ENCODE assay signal across 8 cellular contexts in genomic region chr22:37519268-37520195, GRCh38. TPM values are rescaled to one million over a fixed set of nuclear protein-coding genes. Genes with fewer than 3 reads are reported as not detected.
A peak's percentile ranks its signal among the peaks of the same experiment; 100 is the strongest.
DNase-seq lines count a peak whose midpoint lies in the region; ATAC-seq, FAIRE-seq and TF ChIP-seq lines count a peak whose summit lies in the region.

CARD10 (minus strand) TSS chr22:37519415; CDS start chr22:37519200, 215 bp downstream.

- peaks cover 0 to 1% of the 10 kb centered on the region in 2 experiments for H4K20me1 ChIP-seq in H1 (replicated peaks in 1 of 2; ENCODE audit: control insufficient read depth in 1 of 2, insufficient read depth in 2 of 2, low read length in 2 of 2)

- peak within 1 kb of the TSS; percentile 66 to 99 for H3K4me2 ChIP-seq in H1 (ENCODE audit: insufficient read depth in 1 of 2, low read depth in 2 of 2, low read length in 2 of 2)

- H3K4me3 ChIP-seq in H1 (ENCODE audit: extremely low read depth in 1 of 4, insufficient read depth in 2 of 4, low read depth in 3 of 4, low read length in 4 of 4) (peak within 1 kb of the TSS; percentile 51 to 68 (median 54)), mucosa of stomach (ENCODE audit: low read length) (peak within 1 kb of the TSS; percentile 46)

- H2BK20ac ChIP-seq in H1 (ENCODE audit: low read length): 0 out of 2 replicates have a peak within 1 kb of the TSS, but pooled peaks have one; percentile 90

- H2AK5ac ChIP-seq in H1 (ENCODE audit: low read depth, low read length): no peak within 1 kb of the TSS

- 10% methylated on average over 43 of the region's 99 CpGs; no CpG with 5 or more reads in 1 of the 2 experiments for WGBS in H1 (ENCODE audit: extremely low coverage in 1 of 2, insufficient coverage in 1 of 2, insufficient read length in 1 of 2, insufficient replicate concordance in 2 of 2, low coverage in 1 of 2, low lambda C conversion rate in 2 of 2, missing lambda C conversion rate in 1 of 2), 2 experiments

- no peak within 1 kb of the TSS for H3K14ac ChIP-seq in H1 (ENCODE audit: insufficient read length)

- CTCF ChIA-PET in RWPE1 (lab: Yijun Ruan, JAX) (interaction anchor here (1.0 kb wide), 1 partner anchor 19 kb away, joined by 3 read pairs; no protein-coding TSS in a partner anchor), H1 (lab: Charles Lee; ENCODE audit: partially characterized antibody) (interaction anchor here (0.9 to 2.4 kb wide), 10 partner anchors 11 to 100 kb away, joined by 3 to 8 read pairs (median 6); no protein-coding TSS in a partner anchor)

- peak within 1 kb of the TSS; percentile 78; the same call in 1 of the 2 replicates for H3K18ac ChIP-seq in H1 (ENCODE audit: extremely low read depth, low read length)

- peak within 1 kb of the TSS; percentile 81; the same call in 1 of the 2 replicates for H2BK15ac ChIP-seq in H1 (ENCODE audit: low read length)

- no peaks in the 10 kb centered on the region for H3K79me2 ChIP-seq in H1 (ENCODE audit: control insufficient read depth in 1 of 2, insufficient read depth in 2 of 2, low read length in 2 of 2)

- H3K4me1 ChIP-seq in H1 (replicated peaks in 1 of 4; ENCODE audit: control insufficient read depth in 3 of 4, insufficient read depth in 4 of 4, low read length in 3 of 4) (peaks cover 0 to 7% (median 4%) of the 10 kb centered on the region in 4 experiments; a peak in 3 of 7 replicates), mucosa of stomach (ENCODE audit: control insufficient read depth, insufficient read depth, low read length) (peaks cover 21% of the 10 kb centered on the region)

- FAIRE-seq in H1 (lab: Jason Lieb, UNC): no peak

- H3K9me3 ChIP-seq in H1 (ENCODE audit: insufficient read depth in 2 of 2, low read depth in 1 of 2, low read length in 1 of 2) (no peaks in the 10 kb centered on the region), mucosa of stomach (ENCODE audit: control insufficient read depth, low read length) (no peaks in the 10 kb centered on the region)

- TF ChIP-seq EP300 in H1 (IDR thresholded peaks at IDR 0.05; ENCODE audit: borderline replicate concordance in 1 of 2, low read depth in 2 of 2, low read length in 2 of 2): no peak

- TF ChIP-seq CTCF in RWPE1 (conservative IDR thresholded peaks at IDR 0.05; ENCODE audit: low read depth) (no peak), H1 (IDR thresholded peaks at IDR 0.05; ENCODE audit: control extremely low read depth in 1 of 3, insufficient read depth in 1 of 3, low read depth in 1 of 3, low read length in 3 of 3) (no peak)

- H3K23ac ChIP-seq in H1 (ENCODE audit: insufficient read length): no peak within 1 kb of the TSS

- H2BK120ac ChIP-seq in H1 (replicated peaks; ENCODE audit: low read depth, low read length): peak within 1 kb of the TSS; percentile 26

- peak within 1 kb of the TSS; percentile 92 for H3K27ac ChIP-seq in RWPE1
- no peak within 1 kb of the TSS for H3K27ac ChIP-seq in H1 (ENCODE audit: low read depth, low read length)

- POLR2A ChIA-PET in RWPE1 (lab: Yijun Ruan, JAX; ENCODE audit: low non-redundant PET) (interaction anchor here (0.6 kb wide), 1 partner anchor 17 kb away, joined by 3 read pairs; no protein-coding TSS in a partner anchor), H1 (lab: Charles Lee; ENCODE audit: partially characterized antibody) (interaction anchor here (0.9 to 1.5 kb wide), 3 partner anchors 9 to 42 kb away, joined by 3 to 5 read pairs (median 4); no protein-coding TSS in a partner anchor)

- peaks cover 7 to 25% (median 16%) of the 10 kb centered on the region in 4 experiments; a peak in 6 of 7 replicates for H3K27me3 ChIP-seq in H1 (replicated peaks in 1 of 4; ENCODE audit: control insufficient read depth in 3 of 4, extremely low read depth in 1 of 4, insufficient read depth in 3 of 4, low read length in 3 of 4)
- H3K27me3 ChIP-seq in mucosa of stomach (ENCODE audit: control insufficient read depth, insufficient read depth, low read length): no peaks in the 10 kb centered on the region

- no peaks in the 10 kb centered on the region for H3K79me1 ChIP-seq in H1 (ENCODE audit: low read depth, low read length)

- H3K36me3 ChIP-seq in H1 (ENCODE audit: control insufficient read depth in 2 of 4, insufficient read depth in 4 of 4, low read length in 3 of 4): no peaks in the 10 kb centered on the region
- no peaks in the 10 kb centered on the region for H3K36me3 ChIP-seq in mucosa of stomach (ENCODE audit: control insufficient read depth, insufficient read depth, low read length)

- H4K91ac ChIP-seq in H1 (replicated peaks; ENCODE audit: insufficient read length, low read length): peak within 1 kb of the TSS; percentile 71

- ATAC-seq in HG03521 (IDR thresholded peaks at IDR 0.05; ENCODE audit: unreplicated experiment): no peak
- ATAC-seq in HG02642 (IDR thresholded peaks at IDR 0.05; ENCODE audit: poor library complexity, unreplicated experiment): no peak
- no peak for ATAC-seq in GM18517 (IDR thresholded peaks at IDR 0.05; ENCODE audit: unreplicated experiment)

- H4K5ac ChIP-seq in H1 (ENCODE audit: insufficient read length, low read depth, low read length): no peak within 1 kb of the TSS

- peak within 1 kb of the TSS; percentile 96 for H3K4ac ChIP-seq in H1 (replicated peaks; ENCODE audit: insufficient read length, low read depth, low read length)

- H3K9ac ChIP-seq in H1 (replicated peaks in 1 of 4; ENCODE audit: extremely low read depth in 1 of 4, low read depth in 3 of 4, low read length in 3 of 4) (no peak within 1 kb of the TSS; a peak in 1 of 7 replicates), mucosa of stomach (ENCODE audit: low read length) (peak within 1 kb of the TSS; percentile 72)

- no peak for TF ChIP-seq POLR2A in H1 (IDR thresholded peaks at IDR 0.05; ENCODE audit: control extremely low read depth in 1 of 2, low read depth in 2 of 2, low read length in 2 of 2)

- H3K56ac ChIP-seq in H1 (replicated peaks; ENCODE audit: insufficient read length, low read depth, low read length): no peak within 1 kb of the TSS

- DNase-seq in DMS53 (lab: John Stamatoyannopoulos, UW) (peak; percentile 56), DMS53 treated with DMSO at 0.1 percent for 48 hours (lab: John Stamatoyannopoulos, UW; ENCODE audit: unreplicated experiment) (no peak), RWPE1 (ENCODE audit: low spot score) (no peak), H1 (ENCODE audit: low read depth in 1 of 2, low spot score in 2 of 2) (peak in 1 of 2 experiments; percentile 68)

- H2AFZ ChIP-seq in H1 (ENCODE audit: low read length): peak within 1 kb of the TSS; percentile 67; the same call in 1 of the 2 replicates

- peak within 1 kb of the TSS; percentile 94 for H4K8ac ChIP-seq in H1 (ENCODE audit: extremely low read depth, insufficient read depth, low read length)

- H2BK5ac ChIP-seq in H1 (ENCODE audit: low read depth, low read length): no peak within 1 kb of the TSS; the same call in 1 of the 2 replicates

- peaks cover 10% of the 10 kb centered on the region; the same call in 1 of the 2 replicates for H3K23me2 ChIP-seq in H1 (ENCODE audit: low read depth, low read length)

- TF ChIP-seq RAD21 in H1 (IDR thresholded peaks at IDR 0.05 in 1 of 2, conservative IDR thresholded peaks at IDR 0.05 in 1 of 2; ENCODE audit: low read depth in 2 of 2, low read length in 2 of 2): no peak

- H2BK12ac ChIP-seq in H1 (ENCODE audit: low read depth, low read length): peak within 1 kb of the TSS; percentile 87; the same call in 1 of the 2 replicates

TF ChIP-seq in H1, 55 proteins besides CTCF, POLR2A, EP300 and RAD21 (continues in another document):
- TF ChIP-seq RFX5 (IDR thresholded peaks at IDR 0.05; ENCODE audit: borderline replicate concordance, low read depth, low read length) (no peak), SUZ12 (IDR thresholded peaks at IDR 0.05; ENCODE audit: low read length) (peak; percentile 43; the same call in 1 of the 2 replicates), JUN (IDR thresholded peaks at IDR 0.05; ENCODE audit: low read depth, low read length) (no peak), NANOG (IDR thresholded peaks at IDR 0.05; ENCODE audit: insufficient read depth, low read depth, low read length, poor library complexity, severe bottlenecking) (no peak), BACH1 (IDR thresholded peaks at IDR 0.05; ENCODE audit: low read length) (no peak), ASH2L (IDR thresholded peaks at IDR 0.05; ENCODE audit: low read length) (peak; percentile 1), NRF1 (IDR thresholded peaks at IDR 0.05; ENCODE audit: low read depth, low read length) (no peak), CTBP2 (IDR thresholded peaks at IDR 0.05; ENCODE audit: borderline replicate concordance, insufficient read depth, insufficient read length, low read length) (no peak), SAP30 (IDR thresholded peaks at IDR 0.05; ENCODE audit: insufficient read depth, insufficient replicate concordance, low read length) (no peak), MAX (IDR thresholded peaks at IDR 0.05) (0 out of 2 replicates have a peak, but pooled peaks have one; percentile 3), RXRA (IDR thresholded peaks at IDR 0.05; ENCODE audit: insufficient read depth, low read depth, low read length) (no peak), USF2 (IDR thresholded peaks at IDR 0.05; ENCODE audit: low read length) (no peak), KDM1A (IDR thresholded peaks at IDR 0.05; ENCODE audit: borderline replicate concordance, low read length) (no peak), SP1 (IDR thresholded peaks at IDR 0.05; ENCODE audit: low read depth, low read length) (no peak), SRF (IDR thresholded peaks at IDR 0.05; ENCODE audit: low read depth, low read length) (no peak), RBBP5 (IDR thresholded peaks at IDR 0.05; ENCODE audit: borderline replicate concordance, low read depth, low read length) (no peak)

RNA-seq across cellular contexts. Expression of gene CARD10, which starts in this region (rescaled TPM):
- 14.4 and 14.6 TPM in 2 replicates for total RNA-seq in H1 (2021; fragmentation: NEBNext Ultra II Directional; extraction: Animal tissue kit (Norgen Biotek cat#: 25700))
- 13.5 and 17.4 TPM in 2 replicates for polyA plus RNA-seq in H1 (2011; rRNA removed)
- 11.2 TPM for polyA plus RNA-seq in H1 (2011; cell fraction: cytosol; rRNA removed)
- 23.7 TPM for polyA plus RNA-seq in H1 (2011; cell fraction: nucleus; rRNA removed)
- polyA plus RNA-seq in H1 (2012, experiment 1 of 2): 7.9 to 13.1 TPM (median 11.6 TPM) in 4 replicates
- polyA plus RNA-seq in H1 (2012, experiment 2 of 2): 11.4 TPM
- 9.2 TPM for polyA plus RNA-seq in H1 (2013, experiment 1 of 2)
- polyA plus RNA-seq in H1 (2013, experiment 2 of 2): 9.2 TPM
- polyA minus RNA-seq in H1 (2011; rRNA and poly(A)+ RNA removed): 6.8 and 7.5 TPM in 2 replicates
- polyA minus RNA-seq in H1 (2011; cell fraction: cytosol; rRNA and poly(A)+ RNA removed): 11.4 TPM
- polyA minus RNA-seq in H1 (2011; cell fraction: nucleus; rRNA and poly(A)+ RNA removed): 5.0 TPM
